18 cellular contexts compared by ENCODE assay signal in genomic region chr11:68261749-68262543, GRCh38. TPM values are rescaled to one million over a fixed set of nuclear protein-coding genes. Genes with fewer than 3 reads are reported as not detected.
DNase-seq lines count a peak whose midpoint lies in the region; ATAC-seq and TF ChIP-seq lines count a peak whose summit lies in the region.
"Had no signal": no experiment of that assay in that cellular context is flagged by ENCODE, and none has a peak within 500 bp of the region (broad histone marks: within the 10 kb centered on the region; RNA-seq: fewer than 3 reads in every experiment).

No MANE protein-coding gene starts in this region.

- intact Hi-C loops in MCF 10A (cut with micrococcal nuclease), result no loop called here
- intact Hi-C loops in breast epithelium (cut with DNase I; ENCODE audit: low total_unique reads), result no loop called here

- no peaks in the 10 kb centered on the region for H3K4me1 ChIP-seq in breast epithelium

- ATAC-seq in HG03571 (IDR thresholded peaks at IDR 0.05; ENCODE audit: unreplicated experiment) (no peak), HG03196 (IDR thresholded peaks at IDR 0.05; ENCODE audit: unreplicated experiment) (no peak)

- H3K36me3 ChIP-seq in breast epithelium, result no peaks in the 10 kb centered on the region

- H3K9me3 Mint-ChIP-seq in MCF 10A (ENCODE audit: unreplicated experiment) (no peaks in the 10 kb centered on the region), immature natural killer cell (no peaks in the 10 kb centered on the region)
- H3K9me3 Mint-ChIP-seq: CD4-positive, alpha-beta memory T cell had no signal

- no peak overlapping the region for H3K4me3 ChIP-seq in breast epithelium

- CTCF ChIA-PET in MCF 10A (lab: Yijun Ruan, JAX), result interaction anchor here (1.0 to 1.3 kb wide), 2 partner anchors 9 to 11 kb away, joined by 3 read pairs; no protein-coding TSS in a partner anchor
- CTCF ChIA-PET in RWPE1 (lab: Yijun Ruan, JAX), result interaction anchor here (0.6 to 0.9 kb wide), 2 partner anchors 16 to 35 kb away, joined by 3 read pairs; no protein-coding TSS in a partner anchor

- POLR2A ChIA-PET in MCF 10A (lab: Yijun Ruan, JAX), result interaction anchor here (0.7 kb wide), 1 partner anchor 9 kb away, joined by 6 read pairs; no protein-coding TSS in a partner anchor
- POLR2A ChIA-PET in RWPE1 (lab: Yijun Ruan, JAX; ENCODE audit: low non-redundant PET), result no interaction called here

- H3K4me3 Mint-ChIP-seq in MCF 10A (ENCODE audit: unreplicated experiment) (no peak overlapping the region), immature natural killer cell (no peak overlapping the region)
- H3K4me3 Mint-ChIP-seq: CD4-positive, alpha-beta memory T cell had no signal

- peaks cover 36% of the 10 kb centered on the region for H3K36me3 Mint-ChIP-seq in MCF 10A (ENCODE audit: insufficient read depth, unreplicated experiment)
- peaks cover 16 to 30% (median 17%) of the 10 kb centered on the region in 3 donors for H3K36me3 Mint-ChIP-seq in immature natural killer cell

- no peaks in the 10 kb centered on the region for H3K4me1 Mint-ChIP-seq in MCF 10A (ENCODE audit: insufficient read depth, unreplicated experiment)
- H3K4me1 Mint-ChIP-seq in immature natural killer cell, result peaks cover 12 to 23% of the 10 kb centered on the region in 2 donors

- H3K27ac Mint-ChIP-seq in MCF 10A (ENCODE audit: low read depth, unreplicated experiment), result no peak overlapping the region
- H3K27ac Mint-ChIP-seq in immature natural killer cell, result peak overlapping the region in 4 of 6 donors; percentile 24 to 63 (median 48)

- no peak for TF ChIP-seq CTCF in MCF 10A (IDR thresholded peaks at IDR 0.05; ENCODE audit: unreplicated experiment)
- no peak for TF ChIP-seq CTCF in breast epithelium (IDR thresholded peaks at IDR 0.05)
- TF ChIP-seq CTCF in RWPE1 (conservative IDR thresholded peaks at IDR 0.05; ENCODE audit: low read depth), result no peak

- H3K27me3 ChIP-seq in breast epithelium, result no peaks in the 10 kb centered on the region

- TSS peak; percentile 45 for BruUV-seq in MCF 10A (replicated peaks; lab: Mats Ljungman, UMichigan)

- TF ChIP-seq POLR2A in breast epithelium (IDR thresholded peaks at IDR 0.05) (no peak), erythroblast (IDR thresholded peaks at IDR 0.05; ENCODE audit: low read length) (no peak)

- H3K27me3 Mint-ChIP-seq in MCF 10A (ENCODE audit: insufficient read depth, unreplicated experiment), result no peaks in the 10 kb centered on the region
- no peaks in the 10 kb centered on the region for H3K27me3 Mint-ChIP-seq in immature natural killer cell (ENCODE audit: low read depth in 3 of 3)
- H3K27me3 Mint-ChIP-seq: CD4-positive, alpha-beta memory T cell had no signal

- DNase-seq in MCF 10A (ENCODE audit: unreplicated experiment) (no peak), breast epithelium (ENCODE audit: low spot score in 2 of 2) (no peak), RWPE1 (ENCODE audit: low spot score) (no peak), immature natural killer cell (no peak), erythroblast (lab: John Stamatoyannopoulos, UW) (no peak)
- no peak for DNase-seq in stimulated activated CD4-positive, alpha-beta T cell treated with anti-CD3 and anti-CD28 coated beads, Interleukin-2, amount 100 ng/mL, for 48 hours
- DNase-seq: CD4-positive, alpha-beta memory T cell; GF-D8; Kasumi-1; MM.1S; NCI-H1092 treated with DMSO at 0.1 percent for 48 hours; NCI-H2081 treated with DMSO at 0.1 percent for 48 hours; NCI-H748 treated with DMSO at 0.1 percent for 48 hours; NK-92 treated with Interleukin-12 subunit alpha and Interleukin-12 subunit beta, amount 100 ng/mL, for 24 hours; OCI-M1; SIG-M5 had no signal

- H3K27ac ChIP-seq in breast epithelium (no peak overlapping the region), RWPE1 (peak overlapping the region; percentile 15)

- H3K9me3 ChIP-seq in breast epithelium, result no peaks in the 10 kb centered on the region

RNA-seq across cellular contexts. Expression of gene C11orf24, which starts 9.8 kb away (rescaled TPM):
- total RNA-seq in MCF 10A (2022) (58.3 and 69.2 TPM in 2 replicates), breast epithelium (10 to 100 TPM; 11.4 to 22.7 (median 12.5) TPM)
- 10 to 100 TPM; 10.4 to 27.1 (median 12.6) TPM for polyA plus RNA-seq in immature natural killer cell

RNA-seq across cellular contexts. Expression of gene KMT5B, which starts 48.9 kb away (rescaled TPM):
- 45.7 and 46.4 TPM in 2 replicates for total RNA-seq in MCF 10A (2022)
- total RNA-seq in breast epithelium, result 10 to 100 TPM; 35.2 to 74.6 (median 43.9) TPM
- polyA plus RNA-seq in immature natural killer cell, result 10 to 100 TPM; 23.9 to 58.5 (median 30.0) TPM

RNA-seq across cellular contexts. Expression of gene LRP5, which starts 50.4 kb away (rescaled TPM):
- total RNA-seq in MCF 10A (2022), result 31.6 and 32.8 TPM in 2 replicates
- total RNA-seq in breast epithelium, result 10 to 100 TPM; 23.6 to 48.8 (median 24.5) TPM
- polyA plus RNA-seq in immature natural killer cell, result 1 to 10 TPM in 1 of 3 donors, under 1 TPM in 2; 0.03 to 1.2 (median 0.66) TPM
